18 cellular contexts compared by ENCODE assay signal in genomic region chr15:80798911-80799310, GRCh38.
"Had no signal": no experiment of that assay in that cellular context is flagged by ENCODE, and none has a peak within 500 bp of the region (broad histone marks: within the 10 kb centered on the region; RNA-seq: fewer than 3 reads in every experiment).

No MANE protein-coding gene starts in this region.

- H3K4me3 ChIP-seq: esophagus muscularis mucosa, gastrocnemius medialis, right atrium auricular region, sigmoid colon, stomach, thoracic aorta, transverse colon had no signal

- H3K36me3 ChIP-seq: esophagus muscularis mucosa, gastrocnemius medialis, neutrophil, right atrium auricular region, sigmoid colon, stomach, thoracic aorta, transverse colon had no signal

- H3K27ac ChIP-seq: epithelial cell of prostate, esophagus muscularis mucosa, gastrocnemius medialis, neutrophil, right atrium auricular region, sigmoid colon, stomach, thoracic aorta, transverse colon had no signal

- H3K9me3 ChIP-seq: esophagus muscularis mucosa, gastrocnemius medialis, neutrophil, right atrium auricular region, sigmoid colon, stomach, thoracic aorta, transverse colon had no signal

- DNase-seq: effector memory CD8-positive, alpha-beta T cell; gastrocnemius medialis; mesendoderm; naive B cell; nephron progenitor cell; posterior cingulate gyrus; sigmoid colon; small intestine; stimulated activated CD4-positive, alpha-beta T cell treated with anti-CD3 and anti-CD28 coated beads, Interleukin-12 subunit alpha, Interleukin-12 subunit beta, amount 100 ng/mL, for 4 hours; stimulated activated naive CD4-positive, alpha-beta T cell; stomach; substantia nigra; transverse colon had no signal

- H3K27me3 ChIP-seq: esophagus muscularis mucosa, gastrocnemius medialis, right atrium auricular region, sigmoid colon, transverse colon had no signal

- ATAC-seq: effector memory CD8-positive, alpha-beta T cell; gastrocnemius medialis had no signal

- H3K4me1 ChIP-seq: esophagus muscularis mucosa, gastrocnemius medialis, right atrium auricular region, sigmoid colon, transverse colon had no signal
